ENCODE assay signal across 17 cellular contexts in the genomic region with DNA sequence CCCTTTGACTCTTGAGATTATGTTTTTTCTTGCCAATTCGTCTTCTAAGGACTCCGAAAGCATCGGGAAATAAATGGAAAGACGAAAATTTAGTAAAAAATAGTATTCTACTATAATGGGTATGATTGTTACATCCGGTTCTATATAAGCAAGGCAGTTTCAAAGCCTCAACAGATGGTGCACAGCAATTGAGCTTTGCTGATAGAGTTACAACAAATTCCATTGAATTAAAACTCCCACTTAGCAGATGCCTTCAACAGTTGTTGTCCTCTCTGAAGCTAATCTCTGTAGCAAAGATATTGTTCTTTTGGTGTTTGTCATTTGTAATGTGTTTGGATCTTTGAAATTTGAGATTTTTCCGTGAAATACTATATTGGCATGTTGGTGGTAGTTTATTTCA. TPM values are rescaled to one million over a fixed set of nuclear protein-coding genes. Genes with fewer than 3 reads are reported as not detected.
DNase-seq lines count a peak whose midpoint lies in the region; ATAC-seq and FAIRE-seq lines count a peak whose summit lies in the region.
"Had no signal": no experiment of that assay in that cellular context is flagged by ENCODE, and none has a peak within 500 bp of the region (broad histone marks: within the 10 kb centered on the region; RNA-seq: fewer than 3 reads in every experiment).

No MANE protein-coding gene starts in this region.

- ATAC-seq in natural killer cell treated with Interleukin-12 subunit alpha and Interleukin-12 subunit beta and Interleukin-15 and Interleukin-18, amount 100 ng/mL, for 72 hours = no peak
- ATAC-seq in HG03175 (IDR thresholded peaks at IDR 0.05; ENCODE audit: unreplicated experiment) (no peak), left cardiac atrium (no peak)
- ATAC-seq: GM12878, HepG2 had no signal

- H3K27me3 Mint-ChIP-seq in natural killer cell treated with Interleukin-12 subunit alpha and Interleukin-12 subunit beta and Interleukin-15 and Interleukin-18, amount 100 ng/mL, for 72 hours = peaks cover 7 to 14% of the 10 kb centered on the region in 2 donors

- no peak overlapping the region for H3K27ac Mint-ChIP-seq in natural killer cell treated with Interleukin-12 subunit alpha and Interleukin-12 subunit beta and Interleukin-15 and Interleukin-18, amount 100 ng/mL, for 72 hours
- H3K27ac Mint-ChIP-seq: CD4-positive, alpha-beta memory T cell; HFFc6 had no signal

- H3K4me3 Mint-ChIP-seq in natural killer cell treated with Interleukin-12 subunit alpha and Interleukin-12 subunit beta and Interleukin-15 and Interleukin-18, amount 100 ng/mL, for 72 hours = no peak overlapping the region
- H3K4me3 Mint-ChIP-seq: CD4-positive, alpha-beta memory T cell; HFFc6 had no signal

- no peaks in the 10 kb centered on the region for H3K9me3 Mint-ChIP-seq in natural killer cell treated with Interleukin-12 subunit alpha and Interleukin-12 subunit beta and Interleukin-15 and Interleukin-18, amount 100 ng/mL, for 72 hours
- H3K9me3 Mint-ChIP-seq: HFFc6 had no signal

- DNase-seq in DMS 273 treated with DMSO at 0.1 percent for 48 hours (lab: John Stamatoyannopoulos, UW) (peak; percentile 87), NCI-H524 (lab: John Stamatoyannopoulos, UW) (peak; percentile 68 to 90), NCI-H510A treated with DMSO at 0.1 percent for 48 hours (lab: John Stamatoyannopoulos, UW) (no peak), left cardiac atrium (no peak)
- DNase-seq in natural killer cell treated with Interleukin-12 subunit alpha and Interleukin-12 subunit beta and Interleukin-15 and Interleukin-18, amount 100 ng/mL, for 72 hours (ENCODE audit: low spot score) = no peak
- DNase-seq: BE2C; CD4-positive, alpha-beta memory T cell; DMS53; HCEC 1CT; HFFc6 had no signal

- H3K36me3 Mint-ChIP-seq in natural killer cell treated with Interleukin-12 subunit alpha and Interleukin-12 subunit beta and Interleukin-15 and Interleukin-18, amount 100 ng/mL, for 72 hours = no peaks in the 10 kb centered on the region
- H3K36me3 Mint-ChIP-seq: CD4-positive, alpha-beta memory T cell had no signal

- peak; percentile 89 for FAIRE-seq in endometrium (lab: Jason Lieb, UNC)
- FAIRE-seq: GM12878, HepG2, HTR-8/SVneo had no signal

- peaks cover 0 to 3% of the 10 kb centered on the region in 2 donors for H3K4me1 Mint-ChIP-seq in natural killer cell treated with Interleukin-12 subunit alpha and Interleukin-12 subunit beta and Interleukin-15 and Interleukin-18, amount 100 ng/mL, for 72 hours (ENCODE audit: low read depth in 2 of 2)

- intact Hi-C loops in left cardiac atrium (cut with DNase I) = no loop called here

RNA-seq across cellular contexts. Expression of a gene that starts 16.1 kb away (rescaled TPM):
- total RNA-seq in natural killer cell treated with Interleukin-12 subunit alpha and Interleukin-12 subunit beta and Interleukin-15 and Interleukin-18, amount 100 ng/mL, for 72 hours = not detected
- total RNA-seq in left cardiac atrium = not detected
- total RNA-seq: CD4-positive, alpha-beta memory T cell; Daoy; GM12878; H4; HepG2; HFFc6 had no signal

RNA-seq across cellular contexts. Expression of a gene that starts 58.9 kb away (rescaled TPM):
- 100 to 1,000 TPM; 111 to 321 TPM for total RNA-seq in natural killer cell treated with Interleukin-12 subunit alpha and Interleukin-12 subunit beta and Interleukin-15 and Interleukin-18, amount 100 ng/mL, for 72 hours
- total RNA-seq in left cardiac atrium = 10 to 100 TPM; 12.7 to 18.6 TPM

Comparison
In these comparisons a context has a peak if more than half of its experiments do, and no peak if none do; other contexts are left out.
1. DNase-seq: peak in DMS 273 treated with DMSO at 0.1 percent for 48 hours (single experiment) and NCI-H524 (2 of 2); none in natural killer cell treated with Interleukin-12 subunit alpha and Interleukin-12 subunit beta and Interleukin-15 and Interleukin-18, amount 100 ng/mL, for 72 hours (single experiment), NCI-H510A treated with DMSO at 0.1 percent for 48 hours (single experiment) and left cardiac atrium (single experiment).
2. RNA of a gene that starts 58.9 kb away (total RNA-seq): 111 to 321 TPM in natural killer cell treated with Interleukin-12 subunit alpha and Interleukin-12 subunit beta and Interleukin-15 and Interleukin-18, amount 100 ng/mL, for 72 hours; 12.7 to 18.6 TPM in left cardiac atrium; every median in the first group is over 4 times any median in the second.